ENCODE assay signal across 16 cellular contexts in the genomic region with DNA sequence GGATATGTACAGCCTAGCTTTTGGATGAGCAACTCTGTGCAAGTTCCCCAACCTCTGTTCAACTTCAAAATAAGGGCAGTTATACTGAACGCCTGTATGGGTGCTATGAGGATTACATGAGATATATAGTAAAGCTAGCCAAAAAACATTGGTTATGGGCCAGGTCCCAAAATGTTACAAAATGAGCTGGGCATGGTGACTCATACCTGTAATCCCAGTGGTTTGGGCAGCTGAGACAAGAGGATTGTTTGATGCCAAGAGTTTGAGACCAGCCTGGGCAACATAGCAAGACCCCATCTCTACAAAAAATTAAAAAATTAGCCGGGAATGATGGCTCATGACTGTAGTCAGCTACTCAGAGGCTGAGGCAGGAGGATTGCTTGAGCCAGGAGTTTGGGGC.
DNase-seq lines count a peak whose midpoint lies in the region; ATAC-seq and TF ChIP-seq lines count a peak whose summit lies in the region.
"Had no signal": no experiment of that assay in that cellular context is flagged by ENCODE, and none has a peak within 500 bp of the region (broad histone marks: within the 10 kb centered on the region; RNA-seq: fewer than 3 reads in every experiment).

No MANE protein-coding gene starts in this region.

- peaks cover 27 to 51% of the 10 kb centered on the region in 2 donors for H3K4me1 ChIP-seq in gastrocnemius medialis

- DNase-seq in HT1080 (ENCODE audit: low read depth): peak; percentile 77
- peak; percentile 77 for DNase-seq in amniotic epithelial cell (ENCODE audit: low read depth)
- DNase-seq in fibroblast of pulmonary artery (ENCODE audit: low read depth): peak; percentile 87
- DNase-seq in gastrocnemius medialis: peak in 1 of 2 donors; percentile 54
- no peak for DNase-seq in 8988T
- no peak for DNase-seq in DMS114 treated with DMSO at 0.1 percent for 48 hours (lab: John Stamatoyannopoulos, UW; ENCODE audit: unreplicated experiment)
- DNase-seq: activated CD4-positive, alpha-beta T cell treated with anti-CD3 and anti-CD28 coated beads for 1 hour; activated CD8-positive, alpha-beta memory T cell treated with anti-CD3 and anti-CD28 coated beads, Interleukin-2, amount 50 U/mL, for 48 hours; activated naive CD4-positive, alpha-beta T cell treated with anti-CD3 and anti-CD28 coated beads, Interleukin-2, amount 50 U/mL, for 16 hours; kidney; NCI-H2029; RPMI8226; T-helper 17 cell had no signal

- in situ Hi-C loops in gastrocnemius medialis (cut with MboI; ENCODE audit: low sequenced_read_pairs in 4 of 4): no loop called here

- no peaks in the 10 kb centered on the region for H3K9me3 ChIP-seq in gastrocnemius medialis

- no peak for TF ChIP-seq POLR2A in gastrocnemius medialis (IDR thresholded peaks at IDR 0.05)

- TF ChIP-seq CTCF in fibroblast of pulmonary artery (IDR thresholded peaks at IDR 0.05; ENCODE audit: low read length, missing control alignments) (no peak), gastrocnemius medialis (IDR thresholded peaks at IDR 0.05 in 4 of 5, conservative IDR thresholded peaks at IDR 0.05 in 1 of 5) (no peak)

- H3K27ac ChIP-seq in gastrocnemius medialis: peak overlapping the region in 3 of 4 donors; percentile 49 to 66 (median 56)
- H3K27ac ChIP-seq: C4-2B had no signal

- H3K4me3 ChIP-seq in fibroblast of pulmonary artery (replicated peaks; ENCODE audit: low read depth, low read length) (no peak overlapping the region), gastrocnemius medialis (no peak overlapping the region)

- H3K36me3 ChIP-seq in gastrocnemius medialis: no peaks in the 10 kb centered on the region

- ATAC-seq in gastrocnemius medialis (peak; percentile 67 to 86), GM21526 (IDR thresholded peaks at IDR 0.05; ENCODE audit: low FRiP score, unreplicated experiment) (no peak), HG03196 (IDR thresholded peaks at IDR 0.05; ENCODE audit: unreplicated experiment) (no peak)
- ATAC-seq: T-helper 17 cell had no signal

- intact Hi-C loops in gastrocnemius medialis (cut with DNase I; ENCODE audit: low total_unique reads): no loop called here

- H3K27me3 ChIP-seq in gastrocnemius medialis: no peaks in the 10 kb centered on the region

Comparison
In these comparisons a context has a peak if more than half of its experiments do, and no peak if none do; other contexts are left out.
1. DNase-seq: peak in HT1080 (single experiment), amniotic epithelial cell (single experiment) and fibroblast of pulmonary artery (single experiment); none in 8988T (single experiment) and DMS114 treated with DMSO at 0.1 percent for 48 hours (single experiment).
2. ATAC-seq: peak in gastrocnemius medialis (2 of 2); none in GM21526 (single experiment) and HG03196 (single experiment).